Comparison of ENCODE assay signal across 14 cellular contexts in the genomic region with DNA sequence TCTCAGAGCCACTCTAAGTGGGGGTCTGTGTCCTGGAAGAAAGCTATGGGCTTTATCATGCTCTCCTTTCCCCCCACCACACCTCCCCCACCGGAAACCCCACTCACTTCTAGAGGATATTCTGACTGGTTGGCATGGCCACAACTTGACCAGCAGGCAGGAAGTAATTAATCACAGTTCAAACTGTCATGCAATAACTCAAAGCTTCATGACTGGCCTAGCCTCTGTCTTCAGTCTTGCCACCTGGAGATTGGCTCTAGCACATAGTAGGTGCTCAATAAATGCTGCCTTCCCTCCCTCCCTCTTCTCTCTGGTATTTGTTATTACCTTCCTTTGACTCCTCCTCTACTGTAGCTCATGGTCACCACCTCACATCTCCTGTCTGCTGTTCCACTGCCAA.
DNase-seq lines count a peak whose midpoint lies in the region; ATAC-seq and TF ChIP-seq lines count a peak whose summit lies in the region.
"Had no signal": no experiment of that assay in that cellular context is flagged by ENCODE, and none has a peak within 500 bp of the region (broad histone marks: within the 10 kb centered on the region; RNA-seq: fewer than 3 reads in every experiment).

No MANE protein-coding gene starts in this region.

- TF ChIP-seq CTCF in GM10266 (IDR thresholded peaks at IDR 0.05; ENCODE audit: control insufficient read depth, insufficient read depth, low read depth, missing control alignments) = no peak

- peak; percentile 8 for DNase-seq in activated CD4-positive, alpha-beta T cell treated with anti-CD3 and anti-CD28 coated beads for 48 hours
- no peak for DNase-seq in activated CD4-positive, alpha-beta T cell treated with anti-CD3 and anti-CD28 coated beads, Interleukin-2, amount 50 U/mL, for 48 hours
- DNase-seq in KBM-7 = peak; percentile 9
- DNase-seq in kidney tubule cell (ENCODE audit: low spot score) = peak; percentile 11
- DNase-seq in iPS-NIHi7 (ENCODE audit: extremely low spot score) = no peak
- DNase-seq in G401 (ENCODE audit: low spot score) = no peak
- DNase-seq in GM10266 (ENCODE audit: extremely low spot score) = no peak
- DNase-seq: activated T-cell treated with anti-CD3 and anti-CD28 coated beads, Interleukin-2, amount 50 U/mL, for 1 hour; gastrocnemius medialis; NCI-H1417 treated with DMSO at 0.1 percent for 48 hours; NCI-H524; psoas muscle; SIG-M5 had no signal

- peak; percentile 82 for ATAC-seq in GM21447 (IDR thresholded peaks at IDR 0.05; ENCODE audit: unreplicated experiment)
- ATAC-seq: gastrocnemius medialis, psoas muscle had no signal

- in situ Hi-C loops in KBM-7 (cut with MboI; ENCODE audit: low pct_unique_long_range_greater_than_20kb, low sequenced_read_pairs) (no loop called here), G401 (cut with HindIII; ENCODE audit: low sequenced_read_pairs) (no loop called here)

Comparison
In these comparisons a context has a peak if more than half of its experiments do, and no peak if none do; other contexts are left out.
1. DNase-seq: peak in activated CD4-positive, alpha-beta T cell treated with anti-CD3 and anti-CD28 coated beads for 48 hours (single experiment), KBM-7 (single experiment) and kidney tubule cell (single experiment); none in activated CD4-positive, alpha-beta T cell treated with anti-CD3 and anti-CD28 coated beads, Interleukin-2, amount 50 U/mL, for 48 hours (0 of 2), iPS-NIHi7 (single experiment), G401 (single experiment) and GM10266 (single experiment).